24 cellular contexts compared by ENCODE assay signal in the genomic region with DNA sequence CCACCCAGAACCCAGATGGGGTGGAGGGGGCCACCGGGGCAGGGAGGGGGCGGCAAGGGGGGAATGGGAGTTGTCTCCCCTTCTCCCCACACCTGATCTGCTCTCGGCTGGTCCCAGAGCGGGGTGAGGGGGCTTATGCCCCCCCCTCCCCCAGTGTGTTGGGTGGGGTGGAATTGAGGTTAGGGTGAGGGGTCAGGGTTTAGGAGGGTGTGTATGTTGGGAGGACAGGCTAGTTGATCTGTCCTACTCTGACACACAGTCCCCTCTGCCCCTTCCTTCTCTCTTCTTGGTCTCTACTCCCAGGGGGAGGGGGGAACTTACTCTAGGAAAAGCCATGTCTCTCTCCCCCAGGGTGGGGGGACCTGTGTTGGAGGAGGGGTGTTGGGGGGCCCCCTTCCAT. TPM values are rescaled to one million over a fixed set of nuclear protein-coding genes. Genes with fewer than 3 reads are reported as not detected.
DNase-seq lines count a peak whose midpoint lies in the region; ATAC-seq and TF ChIP-seq lines count a peak whose summit lies in the region.
"Had no signal": no experiment of that assay in that cellular context is flagged by ENCODE, and none has a peak within 500 bp of the region (broad histone marks: within the 10 kb centered on the region; RNA-seq: fewer than 3 reads in every experiment).

No MANE protein-coding gene starts in this region.

- H3K27ac Mint-ChIP-seq in activated naive CD8-positive, alpha-beta T cell = peak overlapping the region; percentile 58
- no peak overlapping the region for H3K27ac Mint-ChIP-seq in activated naive CD8-positive, alpha-beta T cell treated with anti-CD3 and anti-CD28 coated beads, Interleukin-2, amount 50 U/mL, for 24 hours
- H3K27ac Mint-ChIP-seq: activated CD4-positive, alpha-beta memory T cell treated with anti-CD3 and anti-CD28 coated beads, Interleukin-2, amount 10 ng/mL, durations not matched to agents 7 days and 5 days had no signal

- H3K27ac ChIP-seq in KOPT-K1 (ENCODE audit: low read depth, low read length, poor library complexity, severe bottlenecking) (peak overlapping the region; percentile 62), tibial nerve (peak overlapping the region in 3 of 4 donors; percentile 13 to 88 (median 34))
- H3K27ac ChIP-seq: body of pancreas, GM23248, PC-9, psoas muscle, SJCRH30, thoracic aorta had no signal

- no peaks in the 10 kb centered on the region for H3K27me3 Mint-ChIP-seq in activated naive CD8-positive, alpha-beta T cell
- H3K27me3 Mint-ChIP-seq in activated naive CD8-positive, alpha-beta T cell treated with anti-CD3 and anti-CD28 coated beads, Interleukin-2, amount 50 U/mL, for 24 hours = no peaks in the 10 kb centered on the region
- H3K27me3 Mint-ChIP-seq: activated CD4-positive, alpha-beta memory T cell treated with anti-CD3 and anti-CD28 coated beads, Interleukin-2, amount 10 ng/mL, durations not matched to agents 7 days and 5 days; activated naive CD8-positive, alpha-beta T cell treated with anti-CD3 and anti-CD28 coated beads, Interleukin-2, amount 10 ng/mL, durations not matched to agents 7 days and 5 days had no signal

- no peaks in the 10 kb centered on the region for H3K9me3 Mint-ChIP-seq in activated naive CD8-positive, alpha-beta T cell (ENCODE audit: low read depth)
- no peaks in the 10 kb centered on the region for H3K9me3 Mint-ChIP-seq in activated naive CD8-positive, alpha-beta T cell treated with anti-CD3 and anti-CD28 coated beads, Interleukin-2, amount 50 U/mL, for 24 hours
- H3K9me3 Mint-ChIP-seq: activated CD4-positive, alpha-beta memory T cell treated with anti-CD3 and anti-CD28 coated beads, Interleukin-2, amount 10 ng/mL, durations not matched to agents 7 days and 5 days; activated naive CD8-positive, alpha-beta T cell treated with anti-CD3 and anti-CD28 coated beads, Interleukin-2, amount 10 ng/mL, durations not matched to agents 7 days and 5 days; activated T-cell treated with anti-CD3 and anti-CD28 coated beads, Interleukin-2, amount 50 U/mL, for 4 hours had no signal

- DNase-seq in activated naive CD8-positive, alpha-beta T cell treated with anti-CD3 and anti-CD28 coated beads, Interleukin-2, amount 50 U/mL, for 24 hours = no peak
- peak; percentile 5 for DNase-seq in hepatic stellate cell (ENCODE audit: low spot score)
- no peak for DNase-seq in tibial nerve (ENCODE audit: low spot score in 2 of 2)
- DNase-seq in MV-4-11 (lab: John Stamatoyannopoulos, UW) = no peak
- DNase-seq: activated CD4-positive, alpha-beta memory T cell treated with anti-CD3 and anti-CD28 coated beads, Interleukin-2, amount 10 ng/mL, durations not matched to agents 7 days and 5 days; activated naive CD8-positive, alpha-beta T cell treated with anti-CD3 and anti-CD28 coated beads, Interleukin-2, amount 10 ng/mL, durations not matched to agents 7 days and 5 days; activated T-cell treated with anti-CD3 and anti-CD28 coated beads, Interleukin-2, amount 50 U/mL, for 4 hours; body of pancreas; COR-L47; KG1; left colon; midbrain; NCI-H1048; NCI-H187 treated with DMSO at 0.1 percent for 48 hours; PC-9; psoas muscle; SJCRH30; stimulated activated CD4-positive, alpha-beta T cell treated with anti-CD3 and anti-CD28 coated beads, Interleukin-1b, Interleukin-23, amount 100 ng/mL, for 48 hours had no signal

- 80 to 86% methylated on average over 3 to 4 of the region's 4 CpGs for WGBS in tibial nerve, 2 donors

- H3K36me3 ChIP-seq in KOPT-K1 (ENCODE audit: insufficient read depth, low read length) (peaks cover 48% of the 10 kb centered on the region), tibial nerve (peaks cover 0 to 50% (median 4%) of the 10 kb centered on the region in 3 donors)

- no peak for ATAC-seq in activated naive CD8-positive, alpha-beta T cell treated with anti-CD3 and anti-CD28 coated beads, Interleukin-2, amount 50 U/mL, for 24 hours
- no peak for ATAC-seq in HG03442 (IDR thresholded peaks at IDR 0.05; ENCODE audit: unreplicated experiment)
- ATAC-seq in HG02759 (IDR thresholded peaks at IDR 0.05; ENCODE audit: unreplicated experiment) = no peak
- ATAC-seq: activated T-cell treated with anti-CD3 and anti-CD28 coated beads, Interleukin-2, amount 50 U/mL, for 4 hours; body of pancreas; left colon; psoas muscle had no signal

- no peak for TF ChIP-seq POLR2A in tibial nerve (IDR thresholded peaks at IDR 0.05)

- peaks cover 0 to 31% (median 14%) of the 10 kb centered on the region in 4 donors for H3K4me1 ChIP-seq in tibial nerve
- H3K4me1 ChIP-seq: SJCRH30 had no signal

- TF ChIP-seq CTCF in tibial nerve (IDR thresholded peaks at IDR 0.05) = no peak

- H3K9me3 ChIP-seq in KOPT-K1 (ENCODE audit: insufficient read depth, low read length, poor library complexity, severe bottlenecking) = no peaks in the 10 kb centered on the region
- H3K9me3 ChIP-seq in tibial nerve = no peaks in the 10 kb centered on the region
- H3K9me3 ChIP-seq: body of pancreas, psoas muscle, SJCRH30, thoracic aorta had no signal

- H3K4me3 ChIP-seq in tibial nerve = no peak overlapping the region
- H3K4me3 ChIP-seq: body of pancreas, PC-9, SJCRH30 had no signal

- H3K4me1 Mint-ChIP-seq in activated naive CD8-positive, alpha-beta T cell (ENCODE audit: low read depth) = peaks cover 29% of the 10 kb centered on the region
- H3K4me1 Mint-ChIP-seq in activated naive CD8-positive, alpha-beta T cell treated with anti-CD3 and anti-CD28 coated beads, Interleukin-2, amount 50 U/mL, for 24 hours = peaks cover 28% of the 10 kb centered on the region

- no peak overlapping the region for H3K4me3 Mint-ChIP-seq in activated naive CD8-positive, alpha-beta T cell
- H3K4me3 Mint-ChIP-seq in activated naive CD8-positive, alpha-beta T cell treated with anti-CD3 and anti-CD28 coated beads, Interleukin-2, amount 50 U/mL, for 24 hours = no peak overlapping the region

- H3K27me3 ChIP-seq in tibial nerve = no peaks in the 10 kb centered on the region
- H3K27me3 ChIP-seq: body of pancreas, SJCRH30 had no signal

- peaks cover 9% of the 10 kb centered on the region for H3K36me3 Mint-ChIP-seq in activated naive CD8-positive, alpha-beta T cell
- H3K36me3 Mint-ChIP-seq in activated naive CD8-positive, alpha-beta T cell treated with anti-CD3 and anti-CD28 coated beads, Interleukin-2, amount 50 U/mL, for 24 hours (ENCODE audit: low read depth) = peaks cover 19% of the 10 kb centered on the region

- no peak for TF ChIP-seq EP300 in tibial nerve (IDR thresholded peaks at IDR 0.05)

RNA-seq across cellular contexts. Expression of a gene that starts 1.9 kb away (rescaled TPM):
- 1 to 10 TPM; 3.1 to 3.7 (median 3.4) TPM for total RNA-seq in tibial nerve

RNA-seq across cellular contexts. Expression of a gene that starts 32.6 kb away (rescaled TPM):
- total RNA-seq in tibial nerve = 10 to 100 TPM; 13.0 to 29.7 (median 19.2) TPM

RNA-seq across cellular contexts. Expression of a gene that starts 34.6 kb away (rescaled TPM):
- 100 to 1,000 TPM; 110 to 161 (median 154) TPM for total RNA-seq in tibial nerve

RNA-seq across cellular contexts. Expression of a gene that starts 41.7 kb away (rescaled TPM):
- 100 to 1,000 TPM in 1 of 4 donors, 10 to 100 TPM in 3; 63.3 to 101 (median 83.3) TPM for total RNA-seq in tibial nerve
